ENCODE assay signal across 20 cellular contexts in genomic region chr12:13365782-13366366, GRCh38.
DNase-seq lines count a peak whose midpoint lies in the region; ATAC-seq and TF ChIP-seq lines count a peak whose summit lies in the region.
"Had no signal": no experiment of that assay in that cellular context is flagged by ENCODE, and none has a peak within 500 bp of the region (broad histone marks: within the 10 kb centered on the region; RNA-seq: fewer than 3 reads in every experiment).

No MANE protein-coding gene starts in this region.

- no peaks in the 10 kb centered on the region for H3K9me3 ChIP-seq in esophagus muscularis mucosa
- no peaks in the 10 kb centered on the region for H3K9me3 ChIP-seq in left ventricle myocardium inferior (replicated peaks)
- no peaks in the 10 kb centered on the region for H3K9me3 ChIP-seq in PC-3 (ENCODE audit: low read length)
- H3K9me3 ChIP-seq: BE2C, HAP-1, Peyer's patch had no signal

- no peak for TF ChIP-seq POLR2A in esophagus muscularis mucosa (IDR thresholded peaks at IDR 0.05; ENCODE audit: low read depth)

- intact Hi-C loops in esophagus muscularis mucosa (cut with DNase I), result no loop called here
- intact Hi-C loops in left ventricle myocardium inferior (cut with micrococcal nuclease), result loop anchor here (10.0 kb wide), 2 partner anchors 169 to 299 kb away; no protein-coding TSS in a partner anchor
- intact Hi-C loops in posterior cingulate gyrus (cut with DNase I), result no loop called here
- intact Hi-C loops in PC-3 (cut with micrococcal nuclease), result no loop called here

- no peak overlapping the region for H2AFZ ChIP-seq in PC-3 (ENCODE audit: low read length)
- H2AFZ ChIP-seq: GM23248 had no signal

- no peak overlapping the region for H3K9ac ChIP-seq in PC-3 (ENCODE audit: low read length)
- H3K9ac ChIP-seq: GM23248 had no signal

- H3K27me3 ChIP-seq in esophagus muscularis mucosa (no peaks in the 10 kb centered on the region), left ventricle myocardium inferior (ENCODE audit: low read depth) (peaks cover 77% of the 10 kb centered on the region), PC-3 (ENCODE audit: low read length) (no peaks in the 10 kb centered on the region)
- H3K27me3 ChIP-seq: Peyer's patch had no signal

- no peak for TF ChIP-seq EP300 in esophagus muscularis mucosa (IDR thresholded peaks at IDR 0.05)

- BruUV-seq in PC-3 (replicated peaks; lab: Mats Ljungman, UMichigan), result no TSS peak

- DNase-seq in esophagus muscularis mucosa (ENCODE audit: extremely low spot score) (peak; percentile 79), left ventricle myocardium inferior (peak; percentile 34), posterior cingulate gyrus (peak in 6 of 10 donors; percentile 17 to 86 (median 39)), superior temporal gyrus (ENCODE audit: extremely low spot score) (peak; percentile 40), PC-3 (no peak), CD1c-positive myeloid dendritic cell (ENCODE audit: extremely low spot score) (no peak)
- DNase-seq: BE2C; CD4-positive, CD25-positive, alpha-beta regulatory T cell; DMS79; GM23248; KG1; NCI-H1092 treated with DMSO at 0.1 percent for 48 hours; NCI-H146; NCI-H2029; NCI-H226; NCI-H510A treated with DMSO at 0.1 percent for 48 hours; NCI-H774; Peyer's patch had no signal

- no peaks in the 10 kb centered on the region for H3K79me2 ChIP-seq in PC-3 (ENCODE audit: low read length)

- CTCF ChIA-PET in PC-3 (lab: Charles Lee), result no interaction called here

- H3K27ac ChIP-seq in esophagus muscularis mucosa (replicated peaks in 1 of 4) (no peak overlapping the region), left ventricle myocardium inferior (replicated peaks) (no peak overlapping the region), PC-3 (ENCODE audit: low read length) (no peak overlapping the region)
- H3K27ac ChIP-seq: GM23248, Peyer's patch had no signal

- H3K4me1 ChIP-seq in esophagus muscularis mucosa (no peaks in the 10 kb centered on the region), left ventricle myocardium inferior (no peaks in the 10 kb centered on the region), PC-3 (ENCODE audit: insufficient read depth, low read length) (peaks cover 3% of the 10 kb centered on the region; the same call in 1 of the 2 replicates)
- H3K4me1 ChIP-seq: BE2C, Peyer's patch had no signal

- H3K4me3 ChIP-seq in esophagus muscularis mucosa, result no peak overlapping the region
- H3K4me3 ChIP-seq in left ventricle myocardium inferior, result no peak overlapping the region
- no peak overlapping the region for H3K4me3 ChIP-seq in PC-3 (ENCODE audit: low read length)
- H3K4me3 ChIP-seq: GM23248, HAP-1, Peyer's patch had no signal

- no peak overlapping the region for H3K4me2 ChIP-seq in PC-3 (ENCODE audit: low read length)

- H3K36me3 ChIP-seq in esophagus muscularis mucosa, result no peaks in the 10 kb centered on the region
- no peaks in the 10 kb centered on the region for H3K36me3 ChIP-seq in left ventricle myocardium inferior
- no peaks in the 10 kb centered on the region for H3K36me3 ChIP-seq in PC-3 (ENCODE audit: low read depth, low read length)
- H3K36me3 ChIP-seq: BE2C, HAP-1, Peyer's patch had no signal

- H4K20me1 ChIP-seq in PC-3 (ENCODE audit: low read length), result no peaks in the 10 kb centered on the region

- WGBS in esophagus muscularis mucosa, result 88% methylated on average over 14 of the region's 14 CpGs

- POLR2A ChIA-PET in PC-3 (lab: Charles Lee; ENCODE audit: unreplicated experiment), result no interaction called here

- H3K9me2 ChIP-seq in PC-3 (replicated peaks; ENCODE audit: low read length), result no peaks in the 10 kb centered on the region

- no peak for TF ChIP-seq CTCF in esophagus muscularis mucosa (IDR thresholded peaks at IDR 0.05)
- no peak for TF ChIP-seq CTCF in left ventricle myocardium inferior (IDR thresholded peaks at IDR 0.05; ENCODE audit: borderline replicate concordance)
- no peak for TF ChIP-seq CTCF in PC-3 (conservative IDR thresholded peaks at IDR 0.05; ENCODE audit: low read depth, low read length)

- no peak for ATAC-seq in PC-3
- no peak for ATAC-seq in HG03520 (IDR thresholded peaks at IDR 0.05; ENCODE audit: unreplicated experiment)

- no peaks in the 10 kb centered on the region for H3F3A ChIP-seq in PC-3 (ENCODE audit: low read length, unreplicated experiment)

Comparison
In these comparisons a context has a peak if more than half of its experiments do, and no peak if none do; other contexts are left out.
1. DNase-seq: peak in esophagus muscularis mucosa (single experiment), left ventricle myocardium inferior (single experiment), posterior cingulate gyrus (6 of 10) and superior temporal gyrus (single experiment); none in PC-3 (single experiment) and CD1c-positive myeloid dendritic cell (single experiment).